In genomic region chr18:56221195-56222065, GRCh38 we compare ENCODE assay signal across 17 cellular contexts.
DNase-seq lines count a peak whose midpoint lies in the region; ATAC-seq and TF ChIP-seq lines count a peak whose summit lies in the region.
"Had no signal": no experiment of that assay in that cellular context is flagged by ENCODE, and none has a peak within 500 bp of the region (broad histone marks: within the 10 kb centered on the region; RNA-seq: fewer than 3 reads in every experiment).

No MANE protein-coding gene starts in this region.

- H3K36me3 ChIP-seq in BLaER1: no peaks in the 10 kb centered on the region
- H3K36me3 ChIP-seq in HAP-1 (replicated peaks): no peaks in the 10 kb centered on the region

- H3K27ac ChIP-seq in BLaER1: no peak overlapping the region

- ATAC-seq in GM18505 (IDR thresholded peaks at IDR 0.05; ENCODE audit: unreplicated experiment) (no peak), HG02938 (IDR thresholded peaks at IDR 0.05; ENCODE audit: unreplicated experiment) (no peak), T-helper 17 cell (no peak)
- ATAC-seq: CD8-positive, alpha-beta T cell had no signal

- H4K20me1 ChIP-seq in BLaER1: no peaks in the 10 kb centered on the region

- H3K4me2 ChIP-seq in BLaER1: peak overlapping the region; percentile 15; the same call in 1 of the 2 replicates

- no peaks in the 10 kb centered on the region for H3K27me3 Mint-ChIP-seq in T-helper 17 cell
- H3K27me3 Mint-ChIP-seq: B cell had no signal

- H3K4me1 ChIP-seq in BLaER1 (peaks cover 4% of the 10 kb centered on the region; the same call in 1 of the 2 replicates), HAP-1 (no peaks in the 10 kb centered on the region)

- peak; percentile 26 to 30 for DNase-seq in HAP-1 (ENCODE audit: low spot score in 2 of 2)
- DNase-seq in NCI-H2171 treated with DMSO at 0.1 percent for 48 hours (lab: John Stamatoyannopoulos, UW): peak; percentile 66
- DNase-seq in cerebellum (ENCODE audit: low spot score): peak; percentile 69
- DNase-seq in SIG-M5 (lab: John Stamatoyannopoulos, UW): no peak
- DNase-seq in T-helper 17 cell: no peak
- DNase-seq: CD8-positive, alpha-beta T cell; HCEC 1CT; NCI-H1105; NCI-H2081; NCI-H2227 treated with DMSO at 0.1 percent for 48 hours; NCI-H748 treated with DMSO at 0.1 percent for 48 hours; SHP77; T-helper 2 cell had no signal

- H3K27ac Mint-ChIP-seq in T-helper 17 cell: no peak overlapping the region
- H3K27ac Mint-ChIP-seq: B cell; CD8-positive, alpha-beta T cell had no signal

- no peak overlapping the region for H3K4me3 Mint-ChIP-seq in T-helper 17 cell
- H3K4me3 Mint-ChIP-seq: B cell; CD8-positive, alpha-beta T cell had no signal

- no peaks in the 10 kb centered on the region for H3K36me3 Mint-ChIP-seq in T-helper 17 cell (ENCODE audit: low read depth)
- H3K36me3 Mint-ChIP-seq: CD8-positive, alpha-beta T cell had no signal

- H3K9ac ChIP-seq in BLaER1: no peak overlapping the region

- H3K9me3 ChIP-seq in BLaER1 (peaks cover 20% of the 10 kb centered on the region), HAP-1 (no peaks in the 10 kb centered on the region), T-helper 17 cell (ENCODE audit: control insufficient read depth, low read length, poor library complexity, severe bottlenecking) (no peaks in the 10 kb centered on the region)

- no peaks in the 10 kb centered on the region for H3K27me3 ChIP-seq in BLaER1
- no peaks in the 10 kb centered on the region for H3K27me3 ChIP-seq in HAP-1 (ENCODE audit: low read depth)

- H3K4me3 ChIP-seq in BLaER1: no peak overlapping the region
- no peak overlapping the region for H3K4me3 ChIP-seq in HAP-1

- TF ChIP-seq POLR2A in GM18505 (IDR thresholded peaks at IDR 0.05; ENCODE audit: borderline replicate concordance, extremely low read depth, insufficient read depth, insufficient read length): no peak

- no peaks in the 10 kb centered on the region for H3K4me1 Mint-ChIP-seq in T-helper 17 cell

- in situ Hi-C loops in HAP-1 (cut with MboI; ENCODE audit: low sequenced_read_pairs): no loop called here

Comparison
In these comparisons a context has a peak if more than half of its experiments do, and no peak if none do; other contexts are left out.
1. DNase-seq: peak in HAP-1 (2 of 2), NCI-H2171 treated with DMSO at 0.1 percent for 48 hours (single experiment) and cerebellum (single experiment); none in SIG-M5 (single experiment) and T-helper 17 cell (0 of 3).